1 cellular context compared by ENCODE assay signal in genomic region chr10:113056468-113057021, GRCh38.
A peak's percentile ranks its signal among the peaks of the same experiment; 100 is the strongest.
TF ChIP-seq lines count a peak whose summit lies in the region.

No MANE protein-coding gene starts in this region.

TF ChIP-seq in HEK293, 187 proteins besides CTCF, POLR2A, EP300 and RAD21 (continued from another document):
- TF ChIP-seq ZSCAN4 (tag by site-specific recombination; IDR thresholded peaks at IDR 0.05) (0 out of 2 replicates have a peak, but pooled peaks have one; percentile 9), ZNF629 (tag by site-specific recombination; IDR thresholded peaks at IDR 0.05) (peak; percentile 63), IKZF3 (tag by site-specific recombination; IDR thresholded peaks at IDR 0.05) (peak; percentile 64), ZNF184 (tag by site-specific recombination; IDR thresholded peaks at IDR 0.05) (no peak), ZNF350 (tag by site-specific recombination; IDR thresholded peaks at IDR 0.05) (no peak), FEZF1 (tag by site-specific recombination; IDR thresholded peaks at IDR 0.05) (peak; percentile 58; the same call in 1 of the 2 replicates), ZNF394 (tag by site-specific recombination; IDR thresholded peaks at IDR 0.05; ENCODE audit: borderline replicate concordance) (peak; percentile 38; the same call in 1 of the 2 replicates), ZNF518A (tag by site-specific recombination; conservative IDR thresholded peaks at IDR 0.05; ENCODE audit: low read depth) (0 out of 2 replicates have a peak, but pooled peaks have one; percentile 30), ZNF426 (tag by site-specific recombination; IDR thresholded peaks at IDR 0.05) (no peak), ZBTB44 (tag by site-specific recombination; IDR thresholded peaks at IDR 0.05) (peak; percentile 27; the same call in 1 of the 2 replicates), ATF2 (tag by site-specific recombination; IDR thresholded peaks at IDR 0.05; ENCODE audit: low read depth) (no peak), ZNF398 (tag by site-specific recombination; IDR thresholded peaks at IDR 0.05) (peak; percentile 84), ZNF140 (tag by site-specific recombination; IDR thresholded peaks at IDR 0.05) (no peak), MYNN (tag by site-specific recombination; IDR thresholded peaks at IDR 0.05; ENCODE audit: borderline replicate concordance) (peak; percentile 61; the same call in 1 of the 2 replicates), ZBTB8A (tag by site-specific recombination; IDR thresholded peaks at IDR 0.05) (peak; percentile 31; the same call in 1 of the 2 replicates), PRDM4 (tag by site-specific recombination; IDR thresholded peaks at IDR 0.05) (peak; percentile 80), ZSCAN18 (tag by site-specific recombination; IDR thresholded peaks at IDR 0.05) (no peak), PATZ1 (tag by site-specific recombination; IDR thresholded peaks at IDR 0.05) (peak; percentile 89), ZEB2 (tag by site-specific recombination; IDR thresholded peaks at IDR 0.05) (peak; percentile 54; the same call in 1 of the 2 replicates), ZNF221 (tag by site-specific recombination; IDR thresholded peaks at IDR 0.05; ENCODE audit: borderline replicate concordance) (no peak)
